Comparison of ENCODE assay signal across 8 cellular contexts in the genomic region with DNA sequence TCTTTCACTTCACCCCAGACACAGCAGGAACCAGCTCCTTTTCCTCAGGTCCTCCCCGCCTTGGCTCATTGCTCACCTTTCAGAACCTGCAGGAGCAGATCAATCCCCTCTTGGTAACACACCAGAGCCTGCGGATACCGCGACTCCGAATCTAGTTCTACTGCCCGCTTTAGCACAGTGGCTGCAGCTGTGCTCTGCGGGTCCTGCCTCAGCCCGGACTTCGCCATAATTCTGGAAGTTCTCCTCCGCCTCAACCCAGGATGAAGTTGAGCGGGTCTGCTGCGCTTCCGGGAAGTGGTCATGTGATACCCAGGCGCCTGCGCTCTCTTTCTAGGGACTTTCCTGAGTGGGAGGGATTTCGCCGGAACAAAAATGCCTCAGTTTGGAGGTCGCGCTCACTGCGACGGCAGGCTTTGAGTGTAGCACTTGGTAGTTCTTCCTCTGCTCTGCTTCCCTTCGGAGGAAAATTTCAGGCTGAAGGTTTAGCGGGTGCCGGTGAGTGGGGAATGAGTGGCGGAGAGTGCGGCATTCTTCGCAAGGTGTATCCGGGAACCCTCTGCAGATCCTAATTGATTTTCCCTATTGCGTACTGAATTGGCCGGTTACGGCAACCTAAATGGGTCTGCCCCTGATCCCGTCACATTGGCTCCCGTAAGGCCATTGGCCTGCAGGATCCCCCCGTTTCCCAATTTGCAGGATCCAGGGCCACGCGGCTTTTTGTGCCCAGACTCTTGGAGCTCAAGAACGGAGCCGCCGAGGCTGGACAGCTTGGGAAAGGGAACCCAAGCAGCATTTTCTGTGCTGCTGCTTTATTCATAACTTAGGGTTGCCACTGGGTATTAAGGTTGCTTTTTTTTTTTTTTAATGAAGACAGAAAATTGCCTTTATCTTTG. TPM values are rescaled to one million over a fixed set of nuclear protein-coding genes. Genes with fewer than 3 reads are reported as not detected.
DNase-seq lines count a peak whose midpoint lies in the region; ATAC-seq lines count a peak whose summit lies in the region.

A gene (minus strand): TSS at position 304 of the 893 bp plus-strand sequence. CDS start 77 bp downstream, at position 227.
A gene (plus strand): TSS at position 430 of the 893 bp plus-strand sequence. CDS start 5,020 bp downstream, outside the sequence.

- H4K8ac ChIP-seq in mesenchymal stem cell (ENCODE audit: low read length): peak within 1 kb of the TSS; percentile 95

- H3K4me3 ChIP-seq in NT2/D1 (ENCODE audit: insufficient read length, low read depth) (peak within 1 kb of the TSS; percentile 84), endocrine pancreas (ENCODE audit: control insufficient read depth, insufficient read depth, low read length) (peak within 1 kb of the TSS; percentile 92), mesenchymal stem cell (ENCODE audit: insufficient read depth in 1 of 2, low read depth in 1 of 2, low read length in 2 of 2) (peak within 1 kb of the TSS; percentile 82 to 99)

- no peaks in the 10 kb centered on the region for H3K9me3 Mint-ChIP-seq in activated CD8-positive, alpha-beta memory T cell treated with anti-CD3 and anti-CD28 coated beads, Interleukin-2, amount 10 ng/mL, durations not matched to agents 7 days and 5 days (ENCODE audit: low read depth)

- peak within 1 kb of the TSS; percentile 65 for H2BK15ac ChIP-seq in mesenchymal stem cell (ENCODE audit: low read depth, poor library complexity, severe bottlenecking)

- peak within 1 kb of the TSS in 1 of 2 experiments; percentile 39 for H3K14ac ChIP-seq in mesenchymal stem cell (ENCODE audit: low read length in 2 of 2)

- H2BK120ac ChIP-seq in mesenchymal stem cell (ENCODE audit: low read depth, low read length): peak within 1 kb of the TSS; percentile 8

- WGBS in mesenchymal stem cell: under 1% methylated on average over 39 of the region's 39 CpGs

- peak within 1 kb of the TSS; percentile 94 for H3K27ac ChIP-seq in mesenchymal stem cell (ENCODE audit: low read length, poor library complexity, severe bottlenecking)

- no peak within 1 kb of the TSS for H3K23ac ChIP-seq in mesenchymal stem cell (ENCODE audit: low read length in 2 of 2)

- H3K36me3 ChIP-seq in NT2/D1 (ENCODE audit: insufficient read depth, insufficient read length, low read length) (peaks cover 27% of the 10 kb centered on the region), endocrine pancreas (ENCODE audit: control insufficient read depth, insufficient read depth, low read length) (no peaks in the 10 kb centered on the region), mesenchymal stem cell (ENCODE audit: control insufficient read depth in 1 of 2, insufficient read depth in 2 of 2, low read depth in 1 of 2, low read length in 2 of 2) (no peaks in the 10 kb centered on the region)

- DNase-seq in COR-L47 (lab: John Stamatoyannopoulos, UW): peak; percentile 93
- peak; percentile 14 to 91 (median 81) for DNase-seq in HUDEP-2 (lab: John Stamatoyannopoulos, UW; ENCODE audit: unreplicated experiment in 76 of 76)
- DNase-seq in NT2/D1 (ENCODE audit: low read depth, low spot score): peak; percentile 93
- DNase-seq in activated CD8-positive, alpha-beta memory T cell treated with anti-CD3 and anti-CD28 coated beads, Interleukin-2, amount 10 ng/mL, durations not matched to agents 7 days and 5 days: peak; percentile 94
- peak; percentile 98 for DNase-seq in mesenchymal stem cell
- peak; percentile 80 for DNase-seq in stimulated activated CD8-positive, alpha-beta memory T cell treated with anti-CD3 and anti-CD28 coated beads, Interleukin-12 subunit alpha, Interleukin-12 subunit beta, amount 100 ng/mL, for 4 hours (ENCODE audit: low read depth)

- peak within 1 kb of the TSS; percentile 69 for H2BK5ac ChIP-seq in mesenchymal stem cell (ENCODE audit: low read depth, low read length, poor library complexity, severe bottlenecking)

- no peaks in the 10 kb centered on the region for H3K27me3 Mint-ChIP-seq in activated CD8-positive, alpha-beta memory T cell treated with anti-CD3 and anti-CD28 coated beads, Interleukin-2, amount 10 ng/mL, durations not matched to agents 7 days and 5 days

- H3K79me1 ChIP-seq in mesenchymal stem cell (replicated peaks; ENCODE audit: low read length, poor library complexity, severe bottlenecking): peaks cover 22% of the 10 kb centered on the region

- peak; percentile 93 for ATAC-seq in GM21381 (IDR thresholded peaks at IDR 0.05; ENCODE audit: unreplicated experiment)
- peak; percentile 96 for ATAC-seq in activated CD8-positive, alpha-beta memory T cell treated with anti-CD3 and anti-CD28 coated beads, Interleukin-2, amount 10 ng/mL, durations not matched to agents 7 days and 5 days

- H3K9me3 ChIP-seq in NT2/D1 (ENCODE audit: insufficient read depth, low read length): no peaks in the 10 kb centered on the region
- no peaks in the 10 kb centered on the region for H3K9me3 ChIP-seq in endocrine pancreas (ENCODE audit: control insufficient read depth, low read length)
- H3K9me3 ChIP-seq in mesenchymal stem cell (ENCODE audit: control insufficient read depth, low read length): no peaks in the 10 kb centered on the region

- H3K18ac ChIP-seq in mesenchymal stem cell (ENCODE audit: low read depth in 1 of 2, low read length in 2 of 2): peak within 1 kb of the TSS; percentile 85 to 88

- H3K4me1 ChIP-seq in NT2/D1 (ENCODE audit: insufficient read depth, insufficient read length) (no peaks in the 10 kb centered on the region), endocrine pancreas (ENCODE audit: control insufficient read depth, insufficient read depth, low read length) (peaks cover 8% of the 10 kb centered on the region), mesenchymal stem cell (ENCODE audit: control insufficient read depth, insufficient read depth, low read depth, low read length) (peaks cover 4% of the 10 kb centered on the region)

- H3K36me3 Mint-ChIP-seq in activated CD8-positive, alpha-beta memory T cell treated with anti-CD3 and anti-CD28 coated beads, Interleukin-2, amount 10 ng/mL, durations not matched to agents 7 days and 5 days: peaks cover 16% of the 10 kb centered on the region

- peak within 1 kb of the TSS; percentile 91 for H2AFZ ChIP-seq in mesenchymal stem cell (ENCODE audit: low read depth, low read length)

- peak within 1 kb of the TSS; percentile 94 for H3K27ac Mint-ChIP-seq in activated CD8-positive, alpha-beta memory T cell treated with anti-CD3 and anti-CD28 coated beads, Interleukin-2, amount 10 ng/mL, durations not matched to agents 7 days and 5 days

- H3K4ac ChIP-seq in mesenchymal stem cell (ENCODE audit: low read depth in 1 of 2, low read length in 2 of 2): peak within 1 kb of the TSS in 1 of 2 experiments; percentile 47

- H3K4me1 Mint-ChIP-seq in activated CD8-positive, alpha-beta memory T cell treated with anti-CD3 and anti-CD28 coated beads, Interleukin-2, amount 10 ng/mL, durations not matched to agents 7 days and 5 days: peaks cover 53% of the 10 kb centered on the region

- peak within 1 kb of the TSS; percentile 98 for H3K4me3 Mint-ChIP-seq in activated CD8-positive, alpha-beta memory T cell treated with anti-CD3 and anti-CD28 coated beads, Interleukin-2, amount 10 ng/mL, durations not matched to agents 7 days and 5 days

- H3K9ac ChIP-seq in NT2/D1 (ENCODE audit: insufficient read length, low read depth) (peak within 1 kb of the TSS; percentile 93), endocrine pancreas (ENCODE audit: control insufficient read depth, insufficient read depth, low read length) (peak within 1 kb of the TSS; percentile 86), mesenchymal stem cell (ENCODE audit: low read length) (peak within 1 kb of the TSS; percentile 97)

- no peak within 1 kb of the TSS for H2AK5ac ChIP-seq in mesenchymal stem cell (ENCODE audit: low read length, severe bottlenecking)

- CTCF ChIA-PET in activated CD8-positive, alpha-beta memory T cell treated with anti-CD3 and anti-CD28 coated beads, Interleukin-2, amount 10 ng/mL, durations not matched to agents 7 days and 5 days (lab: Charles Lee): interaction anchor here (0.7 to 2.9 kb wide), 12 partner anchors 9 to 310 kb away, joined by 3 to 20 read pairs (median 3); a partner anchor contains a TSS

- peak within 1 kb of the TSS; percentile 84 for H4K91ac ChIP-seq in mesenchymal stem cell (ENCODE audit: low read length)

- H3K27me3 ChIP-seq in NT2/D1 (ENCODE audit: insufficient read depth, insufficient read length): no peaks in the 10 kb centered on the region
- no peaks in the 10 kb centered on the region for H3K27me3 ChIP-seq in endocrine pancreas (ENCODE audit: control insufficient read depth, insufficient read depth, low read length)
- no peaks in the 10 kb centered on the region for H3K27me3 ChIP-seq in mesenchymal stem cell (ENCODE audit: control insufficient read depth in 1 of 2, insufficient read depth in 1 of 2, low read length in 2 of 2)

- H3K4me2 ChIP-seq in mesenchymal stem cell (ENCODE audit: low read length, poor library complexity, severe bottlenecking): peak within 1 kb of the TSS; percentile 94

- H2BK12ac ChIP-seq in mesenchymal stem cell (ENCODE audit: low read length in 2 of 2): no peak within 1 kb of the TSS

RNA-seq across cellular contexts. Expression of the first gene that starts in this region (rescaled TPM):
- 10 to 100 TPM; 57.4 to 63.1 TPM for total RNA-seq in activated CD8-positive, alpha-beta memory T cell treated with anti-CD3 and anti-CD28 coated beads, Interleukin-2, amount 10 ng/mL, durations not matched to agents 7 days and 5 days
- 51.7 TPM for polyA plus RNA-seq in mesenchymal stem cell (2013, experiment 1 of 2)
- 50.2 TPM for polyA plus RNA-seq in mesenchymal stem cell (2013, experiment 2 of 2)

RNA-seq across cellular contexts. Expression of the second gene that starts in this region (rescaled TPM):
- 10 to 100 TPM; 24.4 to 26.2 TPM for total RNA-seq in activated CD8-positive, alpha-beta memory T cell treated with anti-CD3 and anti-CD28 coated beads, Interleukin-2, amount 10 ng/mL, durations not matched to agents 7 days and 5 days
- polyA plus RNA-seq in mesenchymal stem cell (2013, experiment 1 of 2): 28.8 TPM
- polyA plus RNA-seq in mesenchymal stem cell (2013, experiment 2 of 2): 28.2 TPM

Comparison
In these comparisons a context has a peak if more than half of its experiments do, and no peak if none do; other contexts are left out.
1. Peak in every context shown above with its lines: DNase-seq, ATAC-seq, H3K4me3 ChIP-seq and H3K27ac ChIP-seq.